28 cellular contexts compared by ENCODE assay signal in genomic region chr7:101517304-101517703, GRCh38.
"Had no signal": no experiment of that assay in that cellular context is flagged by ENCODE, and none has a peak within 500 bp of the region (broad histone marks: within the 10 kb centered on the region; RNA-seq: fewer than 3 reads in every experiment).

No MANE protein-coding gene starts in this region.

- FAIRE-seq: endothelial cell of umbilical vein, islet of Langerhans had no signal

- H3K9me3 ChIP-seq: colonic mucosa, left lung, ovary, tibial artery had no signal

- H3K4me1 ChIP-seq: colonic mucosa, foreskin keratinocyte, heart left ventricle, left lung, sigmoid colon, stomach had no signal

- H3K27me3 ChIP-seq: colonic mucosa, ovary had no signal

- ATAC-seq: foreskin keratinocyte; gastroesophageal sphincter; heart left ventricle; left cardiac atrium; left lung; naive thymus-derived CD8-positive, alpha-beta T cell; psoas muscle; right cardiac atrium; stimulated activated effector memory CD8-positive, alpha-beta T cell treated with anti-CD3 and anti-CD28 coated beads, Interleukin-12 subunit alpha, Interleukin-12 subunit beta, amount 100 ng/mL, for 72 hours had no signal

- H3K4me3 ChIP-seq: colonic mucosa, esophagus muscularis mucosa, gastroesophageal sphincter, heart left ventricle, left lung, ovary, psoas muscle, sigmoid colon, stomach, tibial artery had no signal

- DNase-seq: colonic mucosa; dermis blood vessel endothelial cell; effector memory CD4-positive, alpha-beta T cell; foreskin keratinocyte; heart left ventricle; hippocampal formation; left cardiac atrium; left lung; mesenchymal stem cell; midbrain; naive thymus-derived CD8-positive, alpha-beta T cell; nephron progenitor cell; occipital lobe; ovary; posterior cingulate gyrus; psoas muscle; sigmoid colon; stimulated activated CD4-positive, alpha-beta T cell treated with anti-CD3 and anti-CD28 coated beads, Interleukin-2, amount 100 ng/mL, for 24 hours; stimulated activated CD4-positive, alpha-beta T cell treated with anti-CD3 and anti-CD28 coated beads, Interleukin-4, amount 100 ng/mL, for 24 hours; stimulated activated naive CD4-positive, alpha-beta T cell treated with Interleukin-2 at 50 U/mL for 16 hours; stomach; tibial artery had no signal

- H3K27ac ChIP-seq: colonic mucosa, esophagus muscularis mucosa, foreskin keratinocyte, gastroesophageal sphincter, heart left ventricle, left lung, ovary, psoas muscle, sigmoid colon, stomach, tibial artery had no signal

- H3K36me3 ChIP-seq: colonic mucosa, esophagus muscularis mucosa, gastroesophageal sphincter, heart left ventricle, left lung, ovary, sigmoid colon, stomach, tibial artery had no signal
